In the genomic region with DNA sequence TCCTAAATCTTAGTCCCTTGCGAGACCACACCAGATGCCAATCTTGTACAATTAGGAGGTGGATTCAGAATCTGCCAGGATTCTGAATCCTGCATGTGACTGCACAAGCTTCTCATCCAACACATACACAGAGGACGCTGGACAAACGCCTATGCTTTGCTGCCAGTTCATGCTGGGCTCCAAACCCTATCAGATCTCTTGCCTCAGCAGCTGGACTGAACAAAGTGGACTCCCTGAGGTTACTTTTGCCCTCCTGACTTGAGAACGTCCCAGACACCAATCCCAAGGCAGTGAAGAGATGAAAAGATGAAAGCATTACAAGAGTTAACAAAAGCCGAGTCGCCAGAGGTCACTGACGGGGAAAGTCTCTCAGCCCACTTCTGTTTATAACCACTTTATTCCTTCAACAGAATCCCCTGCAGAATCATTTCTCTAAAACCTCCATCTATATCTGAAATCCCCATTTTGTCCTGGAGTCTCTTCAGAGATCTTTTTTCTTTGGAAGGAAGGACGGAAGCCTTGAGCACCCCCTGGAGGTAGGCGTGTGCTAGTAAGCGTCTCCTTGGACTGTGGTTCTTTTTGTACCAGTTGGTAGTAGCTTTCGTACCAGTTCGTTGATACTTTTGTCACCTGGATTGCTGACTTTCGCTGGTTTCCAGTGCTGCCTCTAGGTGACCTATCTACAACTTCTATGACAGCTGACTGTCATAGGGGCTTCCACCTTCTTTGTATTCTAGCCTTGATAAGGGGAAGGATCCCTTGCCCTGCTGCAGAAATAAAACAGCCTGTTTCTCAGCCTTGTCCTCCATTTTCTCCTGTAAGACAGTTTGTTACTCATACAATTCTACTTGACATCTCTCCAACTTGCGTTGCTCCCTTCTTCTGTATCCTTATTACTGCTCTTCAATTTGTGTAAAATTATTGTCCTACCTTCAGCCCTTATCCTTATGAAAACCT, we compare ENCODE assay signal across 7 cellular contexts. TPM values are rescaled to one million over a fixed set of nuclear protein-coding genes. Genes with fewer than 3 reads are reported as not detected.
DNase-seq lines count a peak whose midpoint lies in the region; ATAC-seq and TF ChIP-seq lines count a peak whose summit lies in the region.

No MANE protein-coding gene starts in this region.

- H3K36me3 Mint-ChIP-seq in brain, result no peaks in the 10 kb centered on the region

- peak; percentile 84 for TF ChIP-seq CTCF in GM12875 (IDR thresholded peaks at IDR 0.05; ENCODE audit: borderline replicate concordance, insufficient read depth, low read depth, low read length)
- peak; percentile 77 to 79 for TF ChIP-seq CTCF in brain (conservative IDR thresholded peaks at IDR 0.05)
- peak; percentile 84 for TF ChIP-seq CTCF in smooth muscle cell (IDR thresholded peaks at IDR 0.05; ENCODE audit: borderline replicate concordance, insufficient read depth, poor library complexity, severe bottlenecking)

- H3K9me3 ChIP-seq in iPS-20b (ENCODE audit: insufficient read depth, low read depth, low read length), result no peaks in the 10 kb centered on the region
- H3K9me3 ChIP-seq in smooth muscle cell (replicated peaks; ENCODE audit: low read depth), result no peaks in the 10 kb centered on the region

- 51% methylated on average over 14 of the region's 14 CpGs for WGBS in smooth muscle cell (ENCODE audit: low lambda C conversion rate)

- H3K27me3 ChIP-seq in iPS-20b (ENCODE audit: insufficient read depth, low read length) (no peaks in the 10 kb centered on the region), smooth muscle cell (ENCODE audit: low read depth) (no peaks in the 10 kb centered on the region)

- no peaks in the 10 kb centered on the region for H3K4me1 Mint-ChIP-seq in brain

- no peaks in the 10 kb centered on the region for H3F3A ChIP-seq in smooth muscle cell (ENCODE audit: low read depth)

- H3K4me2 ChIP-seq in smooth muscle cell, result peak overlapping the region; percentile 70

- H4K20me1 ChIP-seq in smooth muscle cell (ENCODE audit: low read depth), result no peaks in the 10 kb centered on the region

- DNase-seq in NCI-H1417 treated with DMSO at 0.1 percent for 48 hours (lab: John Stamatoyannopoulos, UW) (peak; percentile 22), T-helper 2 cell (peak in 4 of 5 experiments; percentile 31 to 85 (median 40)), smooth muscle cell (lab: John Stamatoyannopoulos, UW; ENCODE audit: unreplicated experiment) (peak; percentile 3)

- H3K27me3 Mint-ChIP-seq in brain, result peaks cover 2% of the 10 kb centered on the region

- H3K9ac ChIP-seq in iPS-20b (ENCODE audit: low read depth, low read length) (no peak overlapping the region), smooth muscle cell (ENCODE audit: low read depth) (no peak overlapping the region)

- H3K27ac ChIP-seq in iPS-20b (ENCODE audit: low read length) (no peak overlapping the region), smooth muscle cell (ENCODE audit: low read depth) (no peak overlapping the region)

- H3K36me3 ChIP-seq in iPS-20b (ENCODE audit: insufficient read depth, low read depth, low read length) (no peaks in the 10 kb centered on the region), smooth muscle cell (ENCODE audit: low read depth) (no peaks in the 10 kb centered on the region)

- peak overlapping the region; percentile 89 for H2AFZ ChIP-seq in smooth muscle cell (ENCODE audit: low read depth)

- peaks cover 0 to 4% (median 0%) of the 10 kb centered on the region in 5 experiments for H3K9me3 Mint-ChIP-seq in brain

- peak; percentile 39 for ATAC-seq in HG02642 (IDR thresholded peaks at IDR 0.05; ENCODE audit: poor library complexity, unreplicated experiment)

- no peak overlapping the region for H3K4me3 Mint-ChIP-seq in brain

- H3K27ac Mint-ChIP-seq in brain, result no peak overlapping the region

- H3K4me1 ChIP-seq in iPS-20b (ENCODE audit: insufficient read depth, low read length) (no peaks in the 10 kb centered on the region), smooth muscle cell (ENCODE audit: low read depth) (no peaks in the 10 kb centered on the region)

- no peak overlapping the region for H3K4me3 ChIP-seq in GM12875 (ENCODE audit: low read depth, low read length)
- peak overlapping the region; percentile 4; the same call in 1 of the 2 replicates for H3K4me3 ChIP-seq in iPS-20b (ENCODE audit: low read length)
- no peak overlapping the region for H3K4me3 ChIP-seq in smooth muscle cell

- H3K79me2 ChIP-seq in smooth muscle cell (ENCODE audit: low read depth), result no peaks in the 10 kb centered on the region

RNA-seq across cellular contexts. Expression of a gene that starts 26.1 kb away (rescaled TPM):
- polyA plus RNA-seq in brain (ENCODE audit: insufficient read depth, low read depth, low replicate concordance) (10.4 TPM), smooth muscle cell (18.6 and 26.7 TPM in 2 replicates)
- 24.7 and 38.7 TPM in 2 replicates for total RNA-seq in smooth muscle cell
